15 cellular contexts compared by ENCODE assay signal in genomic region chr14:68147331-68147730, GRCh38.
DNase-seq lines count a peak whose midpoint lies in the region; ATAC-seq, FAIRE-seq and TF ChIP-seq lines count a peak whose summit lies in the region.
"Had no signal": no experiment of that assay in that cellular context is flagged by ENCODE, and none has a peak within 500 bp of the region (broad histone marks: within the 10 kb centered on the region; RNA-seq: fewer than 3 reads in every experiment).

No MANE protein-coding gene starts in this region.

- peaks cover 56% of the 10 kb centered on the region for H3K4me1 ChIP-seq in A549

- TF ChIP-seq CTCF in A549 (IDR thresholded peaks at IDR 0.05) (no peak), coronary artery (IDR thresholded peaks at IDR 0.05) (no peak)

- H3K27ac ChIP-seq in A549 (peak overlapping the region; percentile 88 to 98), coronary artery (peak overlapping the region; percentile 0 to 57)

- DNase-seq in A549 (ENCODE audit: low read depth in 1 of 2, low spot score in 1 of 2), result no peak
- DNase-seq in NCI-H524 treated with DMSO at 0.1 percent for 48 hours (lab: John Stamatoyannopoulos, UW), result peak; percentile 98
- no peak for DNase-seq in coronary artery (ENCODE audit: low spot score)
- DNase-seq in myocyte (ENCODE audit: low read depth), result peak; percentile 67
- no peak for DNase-seq in GM19238 (ENCODE audit: insufficient read length, low spot score)
- DNase-seq in NK-92 treated with Interleukin-12 subunit alpha and Interleukin-12 subunit beta, amount 100 ng/mL, for 24 hours (lab: John Stamatoyannopoulos, UW), result no peak
- DNase-seq in Ammon's horn (ENCODE audit: low spot score), result no peak
- DNase-seq: activated B cell treated with CpG ODN at 0.5 μM for 24 hours; activated T-cell treated with anti-CD3 and anti-CD28 coated beads, Interleukin-2, amount 50 U/mL, for 4 hours; NCI-H187 treated with DMSO at 0.1 percent for 48 hours; SHP77 treated with DMSO at 0.1 percent for 48 hours; stimulated activated CD4-positive, alpha-beta T cell treated with anti-CD3 and anti-CD28 coated beads, Interleukin-4, amount 100 ng/mL, for 1 hour; stimulated activated naive CD8-positive, alpha-beta T cell treated with anti-CD3 and anti-CD28 coated beads, Interleukin-15, Interleukin-2, amounts not matched to agents 100 U/mL and 50 U/mL, for 24 hours had no signal

- FAIRE-seq in A549 (lab: Jason Lieb, UNC), result peak; percentile 49
- FAIRE-seq: A204.1 had no signal

- H3K4me2 ChIP-seq in A549, result peak overlapping the region; percentile 25

- H3K4me3 ChIP-seq in A549 (no peak overlapping the region), coronary artery (no peak overlapping the region)

- no peak for TF ChIP-seq EP300 in A549 (IDR thresholded peaks at IDR 0.05)

- 0% methylated on average over 1 of the region's 1 CpG for WGBS in A549 (ENCODE audit: missing lambda C conversion rate)

- POLR2A ChIA-PET in A549 (lab: Yijun Ruan, JAX), result interaction anchor here (0.7 to 1.4 kb wide), 6 partner anchors 9 to 646 kb away, joined by 3 to 9 read pairs (median 4); partner anchors contain the start of gene ZFP36L1

- peaks cover 40% of the 10 kb centered on the region for H3K9me3 ChIP-seq in A549

- peak in 1 of 2 experiments; percentile 8; a peak in 1 of 6 replicates for ATAC-seq in A549
- no peak for ATAC-seq in HG02678 (IDR thresholded peaks at IDR 0.05; ENCODE audit: unreplicated experiment)
- ATAC-seq: activated T-cell treated with anti-CD3 and anti-CD28 coated beads, Interleukin-2, amount 50 U/mL, for 4 hours; stimulated activated naive CD8-positive, alpha-beta T cell treated with anti-CD3 and anti-CD28 coated beads, Interleukin-15, Interleukin-2, amounts not matched to agents 100 U/mL and 50 U/mL, for 24 hours had no signal

- no peak for TF ChIP-seq POLR2A in A549 (IDR thresholded peaks at IDR 0.05; ENCODE audit: low read length)

- no peak for TF ChIP-seq RAD21 in A549 (conservative IDR thresholded peaks at IDR 0.05 in 1 of 2, IDR thresholded peaks at IDR 0.05 in 1 of 2)

- CTCF ChIA-PET in A549 (lab: Yijun Ruan, JAX), result interaction anchor here (1.2 kb wide), 1 partner anchor 265 kb away, joined by 3 read pairs; no protein-coding TSS in a partner anchor

TF ChIP-seq in A549, 52 proteins besides CTCF, POLR2A, EP300 and RAD21:
- TF ChIP-seq, protein P1, sequence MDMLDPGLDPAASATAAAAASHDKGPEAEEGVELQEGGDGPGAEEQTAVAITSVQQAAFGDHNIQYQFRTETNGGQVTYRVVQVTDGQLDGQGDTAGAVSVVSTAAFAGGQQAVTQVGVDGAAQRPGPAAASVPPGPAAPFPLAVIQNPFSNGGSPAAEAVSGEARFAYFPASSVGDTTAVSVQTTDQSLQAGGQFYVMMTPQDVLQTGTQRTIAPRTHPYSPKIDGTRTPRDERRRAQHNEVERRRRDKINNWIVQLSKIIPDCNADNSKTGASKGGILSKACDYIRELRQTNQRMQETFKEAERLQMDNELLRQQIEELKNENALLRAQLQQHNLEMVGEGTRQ (IDR thresholded peaks at IDR 0.05), result no peak
- 0 out of 2 replicates have a peak, but pooled peaks have one; percentile 10 for TF ChIP-seq HOXA7 (CRISPR knock-in tag; IDR thresholded peaks at IDR 0.05)
- TF ChIP-seq CEBPB (IDR thresholded peaks at IDR 0.05), result peak in 1 of 2 experiments; percentile 40; a peak in 1 of 4 replicates
- TF ChIP-seq FOSL2 (IDR thresholded peaks at IDR 0.05), result no peak
- no peak for TF ChIP-seq FOSL2 (CRISPR knock-in tag; IDR thresholded peaks at IDR 0.05)
- no peak for TF ChIP-seq NFE2L2 (conservative IDR thresholded peaks at IDR 0.05; ENCODE audit: low read length)

Comparison
In these comparisons a context has a peak if more than half of its experiments do, and no peak if none do; other contexts are left out.
1. DNase-seq: peak in NCI-H524 treated with DMSO at 0.1 percent for 48 hours (single experiment) and myocyte (single experiment); none in A549 (0 of 2), coronary artery (single experiment), GM19238 (single experiment), NK-92 treated with Interleukin-12 subunit alpha and Interleukin-12 subunit beta, amount 100 ng/mL, for 24 hours (single experiment) and Ammon's horn (single experiment).